ENCODE assay signal across 25 cellular contexts in genomic region chr11:116644201-116644947, GRCh38.
"Had no signal": no experiment of that assay in that cellular context is flagged by ENCODE, and none has a peak within 500 bp of the region (broad histone marks: within the 10 kb centered on the region; RNA-seq: fewer than 3 reads in every experiment).

No MANE protein-coding gene starts in this region.

- H2AFZ ChIP-seq: hepatocyte had no signal

- H3K36me3 ChIP-seq: brain microvascular endothelial cell, right lobe of liver, tibial nerve had no signal

- H3K27ac Mint-ChIP-seq: activated B cell treated with CpG ODN at 0.5 μM for 24 hours; activated CD4-positive, alpha-beta T cell treated with anti-CD3 and anti-CD28 coated beads for 36 hours; activated T-helper 1 cell treated with anti-CD3 and anti-CD28 coated beads, Interleukin-12 subunit alpha, Interleukin-12 subunit beta, Interleukin-2, Interleukin-4 antibody, amounts not matched to agents 30 ng/mL and 10 ng/mL and 1 ng/mL, durations not matched to agents 14 hours and 24 hours and 36 hours; effector memory CD8-positive, alpha-beta T cell; immature natural killer cell; natural killer cell; stimulated activated naive CD8-positive, alpha-beta T cell treated with anti-CD3 and anti-CD28 coated beads, Interleukin-15, Interleukin-2, amounts not matched to agents 100 ng/mL and 50 ng/mL, for 24 hours had no signal

- H3K79me2 ChIP-seq: hepatocyte had no signal

- H3K4me2 ChIP-seq: hepatocyte had no signal

- H3K4me1 ChIP-seq: right lobe of liver, tibial nerve had no signal

- ATAC-seq: activated CD4-positive, alpha-beta T cell treated with anti-CD3 and anti-CD28 coated beads for 36 hours; activated naive CD4-positive, alpha-beta T cell treated with anti-CD3 and anti-CD28 coated beads, Interleukin-2, amount 50 U/mL, for 72 hours; effector memory CD8-positive, alpha-beta T cell; esophagus mucosa; left ventricle myocardium superior; natural killer cell had no signal

- H3K27ac ChIP-seq: brain microvascular endothelial cell, dorsolateral prefrontal cortex, hepatocyte, right lobe of liver, skin epidermis, tibial nerve had no signal

- H3K4me3 Mint-ChIP-seq: activated B cell treated with CpG ODN at 0.5 μM for 24 hours; activated CD4-positive, alpha-beta T cell treated with anti-CD3 and anti-CD28 coated beads for 36 hours; activated T-helper 1 cell treated with anti-CD3 and anti-CD28 coated beads, Interleukin-12 subunit alpha, Interleukin-12 subunit beta, Interleukin-2, Interleukin-4 antibody, amounts not matched to agents 30 ng/mL and 10 ng/mL and 1 ng/mL, durations not matched to agents 14 hours and 24 hours and 36 hours; effector memory CD8-positive, alpha-beta T cell; immature natural killer cell; natural killer cell; stimulated activated naive CD8-positive, alpha-beta T cell treated with anti-CD3 and anti-CD28 coated beads, Interleukin-15, Interleukin-2, amounts not matched to agents 100 ng/mL and 50 ng/mL, for 24 hours had no signal

- H3K36me3 Mint-ChIP-seq: activated naive CD4-positive, alpha-beta T cell treated with anti-CD3 and anti-CD28 coated beads, Interleukin-2, amount 50 U/mL, for 72 hours; immature natural killer cell; natural killer cell had no signal

- H3K27me3 ChIP-seq: brain microvascular endothelial cell, right lobe of liver, tibial nerve had no signal

- H3K4me1 Mint-ChIP-seq: activated B cell treated with CpG ODN at 0.5 μM for 24 hours; activated CD4-positive, alpha-beta T cell treated with anti-CD3 and anti-CD28 coated beads for 36 hours; immature natural killer cell; natural killer cell had no signal

- H3K9me3 Mint-ChIP-seq: activated B cell treated with CpG ODN at 0.5 μM for 24 hours; activated naive CD4-positive, alpha-beta T cell treated with anti-CD3 and anti-CD28 coated beads, Interleukin-2, amount 50 U/mL, for 72 hours; activated T-helper 1 cell treated with anti-CD3 and anti-CD28 coated beads, Interleukin-12 subunit alpha, Interleukin-12 subunit beta, Interleukin-2, Interleukin-4 antibody, amounts not matched to agents 30 ng/mL and 10 ng/mL and 1 ng/mL, durations not matched to agents 14 hours and 24 hours and 36 hours; effector memory CD8-positive, alpha-beta T cell; natural killer cell; stimulated activated naive CD8-positive, alpha-beta T cell treated with anti-CD3 and anti-CD28 coated beads, Interleukin-15, Interleukin-2, amounts not matched to agents 100 ng/mL and 50 ng/mL, for 24 hours had no signal

- DNase-seq: activated B cell treated with CpG ODN at 0.5 μM for 24 hours; activated CD4-positive, alpha-beta T cell treated with anti-CD3 and anti-CD28 coated beads for 36 hours; activated CD4-positive, alpha-beta T cell treated with anti-CD3 and anti-CD28 coated beads, Interleukin-2, amount 50 U/mL, for 4 hours; activated T-cell treated with anti-CD3 and anti-CD28 coated beads for 4 hours; aorta; brain microvascular endothelial cell; caudate nucleus; dorsolateral prefrontal cortex; effector memory CD8-positive, alpha-beta T cell; glutamatergic neuron; immature natural killer cell; kidney glomerular epithelial cell; left ventricle myocardium superior; midbrain; natural killer cell; right lobe of liver; stimulated activated CD4-positive, alpha-beta T cell treated with anti-CD3 and anti-CD28 coated beads, Interleukin-1b, Interleukin-23, amount 100 ng/mL, for 48 hours; T-helper 9 cell had no signal

- H3K9me3 ChIP-seq: right lobe of liver had no signal

- H3K27me3 Mint-ChIP-seq: stimulated activated naive CD8-positive, alpha-beta T cell treated with anti-CD3 and anti-CD28 coated beads, Interleukin-15, Interleukin-2, amounts not matched to agents 100 ng/mL and 50 ng/mL, for 24 hours had no signal

- H3K4me3 ChIP-seq: dorsolateral prefrontal cortex, hepatocyte, right lobe of liver, skin epidermis, tibial nerve had no signal
